ENCODE assay signal across 11 cellular contexts in genomic region chr3:18351823-18352744, GRCh38.
DNase-seq lines count a peak whose midpoint lies in the region; ATAC-seq and TF ChIP-seq lines count a peak whose summit lies in the region.
"Had no signal": no experiment of that assay in that cellular context is flagged by ENCODE, and none has a peak within 500 bp of the region (broad histone marks: within the 10 kb centered on the region; RNA-seq: fewer than 3 reads in every experiment).

No MANE protein-coding gene starts in this region.

- H3K4me1 ChIP-seq in hepatocyte (ENCODE audit: insufficient read depth) (peaks cover 4% of the 10 kb centered on the region), Peyer's patch (no peaks in the 10 kb centered on the region)

- H3K4me1 Mint-ChIP-seq in stimulated activated naive CD8-positive, alpha-beta T cell treated with anti-CD3 and anti-CD28 coated beads, Interleukin-15, Interleukin-2, amounts not matched to agents 100 ng/mL and 50 ng/mL, for 24 hours (ENCODE audit: low read depth): peaks cover 42% of the 10 kb centered on the region
- H3K4me1 Mint-ChIP-seq: CD14-positive monocyte had no signal

- H4K20me1 ChIP-seq in hepatocyte (ENCODE audit: insufficient read depth, poor library complexity, severe bottlenecking): no peaks in the 10 kb centered on the region

- H3K79me2 ChIP-seq in hepatocyte: no peaks in the 10 kb centered on the region

- DNase-seq in stimulated activated naive CD8-positive, alpha-beta T cell treated with anti-CD3 and anti-CD28 coated beads, Interleukin-15, Interleukin-2, amounts not matched to agents 100 U/mL and 50 U/mL, for 24 hours: no peak
- DNase-seq in NCI-H526 treated with DMSO at 0.1 percent for 48 hours (lab: John Stamatoyannopoulos, UW): peak; percentile 60
- DNase-seq in hepatocyte (ENCODE audit: low spot score): peak; percentile 24
- no peak for DNase-seq in MG63
- no peak for DNase-seq in lower leg skin (ENCODE audit: low spot score in 2 of 2)
- no peak for DNase-seq in Peyer's patch
- DNase-seq: erythroblast, NCI-H82 had no signal

- peaks cover 84% of the 10 kb centered on the region for H3K36me3 Mint-ChIP-seq in stimulated activated naive CD8-positive, alpha-beta T cell treated with anti-CD3 and anti-CD28 coated beads, Interleukin-15, Interleukin-2, amounts not matched to agents 100 ng/mL and 50 ng/mL, for 24 hours (ENCODE audit: low read depth)

- 63% methylated on average over 12 of the region's 12 CpGs for whole genome bisulfite sequencing in hepatocyte (ENCODE audit: low lambda C conversion rate, missing lambda C conversion rate)
- 86 to 93% methylated on average over 12 of the region's 12 CpGs for WGBS in lower leg skin, 2 donors

- no peaks in the 10 kb centered on the region for H3K27me3 Mint-ChIP-seq in stimulated activated naive CD8-positive, alpha-beta T cell treated with anti-CD3 and anti-CD28 coated beads, Interleukin-15, Interleukin-2, amounts not matched to agents 100 ng/mL and 50 ng/mL, for 24 hours

- ATAC-seq in stimulated activated naive CD8-positive, alpha-beta T cell treated with anti-CD3 and anti-CD28 coated beads, Interleukin-15, Interleukin-2, amounts not matched to agents 100 U/mL and 50 U/mL, for 24 hours: no peak
- ATAC-seq in GM21526 (IDR thresholded peaks at IDR 0.05; ENCODE audit: low FRiP score, unreplicated experiment): no peak

- H3K36me3 ChIP-seq in hepatocyte (replicated peaks; ENCODE audit: insufficient read depth, low read depth): no peaks in the 10 kb centered on the region
- H3K36me3 ChIP-seq in MG63: no peaks in the 10 kb centered on the region
- H3K36me3 ChIP-seq in Peyer's patch: peaks cover 0 to 32% (median 0%) of the 10 kb centered on the region in 3 donors

- H3K27me3 ChIP-seq in hepatocyte: no peaks in the 10 kb centered on the region
- no peaks in the 10 kb centered on the region for H3K27me3 ChIP-seq in MG63
- H3K27me3 ChIP-seq in Peyer's patch: no peaks in the 10 kb centered on the region

- no peak overlapping the region for H3K4me3 Mint-ChIP-seq in stimulated activated naive CD8-positive, alpha-beta T cell treated with anti-CD3 and anti-CD28 coated beads, Interleukin-15, Interleukin-2, amounts not matched to agents 100 ng/mL and 50 ng/mL, for 24 hours
- H3K4me3 Mint-ChIP-seq: CD14-positive monocyte had no signal

- no peak overlapping the region for H2AFZ ChIP-seq in hepatocyte

- H3K27ac ChIP-seq in hepatocyte (no peak overlapping the region), Peyer's patch (no peak overlapping the region)

- no peaks in the 10 kb centered on the region for H3K9me3 ChIP-seq in hepatocyte (ENCODE audit: low read depth)
- H3K9me3 ChIP-seq in MG63: no peaks in the 10 kb centered on the region
- no peaks in the 10 kb centered on the region for H3K9me3 ChIP-seq in Peyer's patch

- H3K27ac Mint-ChIP-seq in stimulated activated naive CD8-positive, alpha-beta T cell treated with anti-CD3 and anti-CD28 coated beads, Interleukin-15, Interleukin-2, amounts not matched to agents 100 ng/mL and 50 ng/mL, for 24 hours: peak overlapping the region; percentile 58

- intact Hi-C loops in lower leg skin (cut with DNase I; ENCODE audit: low total_unique reads): no loop called here

- H3K4me3 ChIP-seq in hepatocyte (no peak overlapping the region), MG63 (no peak overlapping the region), lower leg skin (ENCODE audit: low read depth, poor library complexity, severe bottlenecking) (no peak overlapping the region), Peyer's patch (no peak overlapping the region)

- H3K9me2 ChIP-seq in hepatocyte (replicated peaks; ENCODE audit: insufficient read depth): no peaks in the 10 kb centered on the region

- H3K9me3 Mint-ChIP-seq in stimulated activated naive CD8-positive, alpha-beta T cell treated with anti-CD3 and anti-CD28 coated beads, Interleukin-15, Interleukin-2, amounts not matched to agents 100 ng/mL and 50 ng/mL, for 24 hours: no peaks in the 10 kb centered on the region
- H3K9me3 Mint-ChIP-seq: CD14-positive monocyte had no signal

- no peak for TF ChIP-seq CTCF in hepatocyte (IDR thresholded peaks at IDR 0.05; ENCODE audit: poor library complexity)
- no peak for TF ChIP-seq CTCF in lower leg skin (IDR thresholded peaks at IDR 0.05)
- TF ChIP-seq CTCF in Peyer's patch (IDR thresholded peaks at IDR 0.05): no peak

- no peak overlapping the region for H3K4me2 ChIP-seq in hepatocyte

- TF ChIP-seq POLR2A in lower leg skin (IDR thresholded peaks at IDR 0.05): no peak
- no peak for TF ChIP-seq POLR2A in Peyer's patch (IDR thresholded peaks at IDR 0.05)

Comparison
In these comparisons a context has a peak if more than half of its experiments do, and no peak if none do; other contexts are left out.
1. DNase-seq: peak in NCI-H526 treated with DMSO at 0.1 percent for 48 hours (single experiment) and hepatocyte (single experiment); none in stimulated activated naive CD8-positive, alpha-beta T cell treated with anti-CD3 and anti-CD28 coated beads, Interleukin-15, Interleukin-2, amounts not matched to agents 100 U/mL and 50 U/mL, for 24 hours (single experiment), MG63 (single experiment), lower leg skin (0 of 2) and Peyer's patch (0 of 3).